ENCODE assay signal across 8 cellular contexts in genomic region chr13:100589178-100589725, GRCh38. TPM values are rescaled to one million over a fixed set of nuclear protein-coding genes. Genes with fewer than 3 reads are reported as not detected.
A peak's percentile ranks its signal among the peaks of the same experiment; 100 is the strongest.
DNase-seq lines count a peak whose midpoint lies in the region; ATAC-seq, FAIRE-seq and TF ChIP-seq lines count a peak whose summit lies in the region.

No MANE protein-coding gene starts in this region.

- H3K36me3 ChIP-seq in MM.1S (replicated peaks; ENCODE audit: insufficient read depth, low read length) (no peaks in the 10 kb centered on the region), breast epithelium (no peaks in the 10 kb centered on the region), ovary (no peaks in the 10 kb centered on the region)

- no peak for ATAC-seq in HG03095 (IDR thresholded peaks at IDR 0.05; ENCODE audit: unreplicated experiment)

- intact Hi-C loops in breast epithelium (cut with DNase I; ENCODE audit: low total_unique reads) (no loop called here), ovary (cut with DNase I) (no loop called here)

- no peaks in the 10 kb centered on the region for H3K79me2 ChIP-seq in MM.1S (ENCODE audit: low read length)

- no peak overlapping the region for H3K9ac ChIP-seq in MM.1S (ENCODE audit: low read length)

- H3F3A ChIP-seq in MM.1S (ENCODE audit: insufficient read depth, low read length): no peaks in the 10 kb centered on the region

- H3K4me1 ChIP-seq in MM.1S (ENCODE audit: low read length) (peaks cover 5% of the 10 kb centered on the region; the same call in 1 of the 2 replicates), breast epithelium (no peaks in the 10 kb centered on the region), ovary (ENCODE audit: insufficient read depth) (peaks cover 7% of the 10 kb centered on the region)

- TF ChIP-seq EP300 in ovary (IDR thresholded peaks at IDR 0.05): no peak

- H4K20me1 ChIP-seq in MM.1S (ENCODE audit: insufficient read depth, low read length): no peaks in the 10 kb centered on the region

- H3K27me3 ChIP-seq in MM.1S (replicated peaks; ENCODE audit: insufficient read depth, low read length) (no peaks in the 10 kb centered on the region), breast epithelium (no peaks in the 10 kb centered on the region), ovary (no peaks in the 10 kb centered on the region)

- no peak overlapping the region for H3K27ac ChIP-seq in MM.1S (ENCODE audit: low read length)
- H3K27ac ChIP-seq in breast epithelium: no peak overlapping the region
- H3K27ac ChIP-seq in ovary: no peak overlapping the region

- 74 to 78% (median 77%) methylated on average over 6 of the region's 6 CpGs for WGBS in ovary, 3 donors

- no peak for TF ChIP-seq POLR2A in breast epithelium (IDR thresholded peaks at IDR 0.05)
- no peak for TF ChIP-seq POLR2A in ovary (IDR thresholded peaks at IDR 0.05)

- H3K9me3 ChIP-seq in MM.1S (replicated peaks; ENCODE audit: insufficient read depth, low read length): no peaks in the 10 kb centered on the region
- H3K9me3 ChIP-seq in breast epithelium: no peaks in the 10 kb centered on the region
- H3K9me3 ChIP-seq in ovary: no peaks in the 10 kb centered on the region

- H3K4me2 ChIP-seq in MM.1S (ENCODE audit: low read depth, low read length): peak overlapping the region; percentile 64; the same call in 1 of the 2 replicates

- H2AFZ ChIP-seq in MM.1S (ENCODE audit: low read length): peak overlapping the region; percentile 93

- H3K4me3 ChIP-seq in MM.1S (ENCODE audit: low read length) (no peak overlapping the region; the same call in 1 of the 2 replicates), breast epithelium (peak overlapping the region in 2 of 3 donors; percentile 75 to 88), ovary (peak overlapping the region; percentile 63)

- no peaks in the 10 kb centered on the region for H3K9me2 ChIP-seq in MM.1S (replicated peaks; ENCODE audit: insufficient read depth, low read length)

- no peak for TF ChIP-seq CTCF in D721Med (IDR thresholded peaks at IDR 0.05; ENCODE audit: insufficient read depth, missing control alignments)
- TF ChIP-seq CTCF in MM.1S (IDR thresholded peaks at IDR 0.05; ENCODE audit: low read length): no peak
- no peak for TF ChIP-seq CTCF in breast epithelium (IDR thresholded peaks at IDR 0.05)
- TF ChIP-seq CTCF in ovary (IDR thresholded peaks at IDR 0.05): no peak

- DNase-seq in D721Med (ENCODE audit: insufficient read length, low spot score): peak; percentile 55
- DNase-seq in MM.1S: no peak
- DNase-seq in breast epithelium (ENCODE audit: low spot score in 2 of 2): no peak
- DNase-seq in ovary: no peak
- DNase-seq in frontal cortex (ENCODE audit: low spot score in 2 of 2): no peak
- no peak for DNase-seq in NCI-H1436 treated with DMSO at 0.1 percent for 48 hours (lab: John Stamatoyannopoulos, UW)
- no peak for DNase-seq in NCI-H2196 (lab: John Stamatoyannopoulos, UW; ENCODE audit: unreplicated experiment)

- FAIRE-seq in D721Med (lab: Jason Lieb, UNC) (peak; percentile 94), frontal cortex (lab: Jason Lieb, UNC) (no peak)

RNA-seq across cellular contexts. Expression of gene GGACT, which starts 0.7 kb away (rescaled TPM):
- total RNA-seq in breast epithelium (1 to 10 TPM; 1.8 to 4.8 (median 2.3) TPM), ovary (1 to 10 TPM; 1.9 to 7.4 (median 3.7) TPM), frontal cortex (0.82 TPM)
- 1 to 10 TPM; 1.8 to 2.7 TPM for polyA plus RNA-seq in ovary
